Comparison of ENCODE assay signal across 16 cellular contexts in genomic region chr22:37062657-37063381, GRCh38. TPM values are rescaled to one million over a fixed set of nuclear protein-coding genes. Genes with fewer than 3 reads are reported as not detected.
DNase-seq lines count a peak whose midpoint lies in the region; ATAC-seq, FAIRE-seq and TF ChIP-seq lines count a peak whose summit lies in the region.
"Had no signal": no experiment of that assay in that cellular context is flagged by ENCODE, and none has a peak within 500 bp of the region (broad histone marks: within the 10 kb centered on the region; RNA-seq: fewer than 3 reads in every experiment).

No MANE protein-coding gene starts in this region.

- no peak overlapping the region for H2BK20ac ChIP-seq in H1 (ENCODE audit: low read length)

- TF ChIP-seq CTCF in Caco-2 (IDR thresholded peaks at IDR 0.05; ENCODE audit: insufficient read depth in 1 of 2, low read depth in 1 of 2, low read length in 1 of 2, severe bottlenecking in 1 of 2, unreplicated experiment in 1 of 2) (no peak), H1 (IDR thresholded peaks at IDR 0.05; ENCODE audit: control extremely low read depth in 1 of 3, insufficient read depth in 1 of 3, low read depth in 1 of 3, low read length in 3 of 3) (no peak)

- TF ChIP-seq RAD21 in H1 (IDR thresholded peaks at IDR 0.05 in 1 of 2, conservative IDR thresholded peaks at IDR 0.05 in 1 of 2; ENCODE audit: low read depth in 2 of 2, low read length in 2 of 2) = no peak

- peaks cover 0 to 8% of the 10 kb centered on the region in 2 experiments for H4K20me1 ChIP-seq in H1 (replicated peaks in 1 of 2; ENCODE audit: control insufficient read depth in 1 of 2, insufficient read depth in 2 of 2, low read length in 2 of 2)

- no peak overlapping the region for H3K9ac ChIP-seq in H1 (replicated peaks in 1 of 4; ENCODE audit: extremely low read depth in 1 of 4, low read depth in 3 of 4, low read length in 3 of 4)
- H3K9ac ChIP-seq in mesendoderm (ENCODE audit: low read length) = no peak overlapping the region

- H3K36me3 ChIP-seq in Caco-2 (ENCODE audit: control insufficient read depth, insufficient read depth, low read length) (no peaks in the 10 kb centered on the region), H1 (ENCODE audit: control insufficient read depth in 2 of 4, insufficient read depth in 4 of 4, low read length in 3 of 4) (peaks cover 0 to 4% (median under 1%) of the 10 kb centered on the region in 4 experiments; a peak in 3 of 8 replicates), mesendoderm (ENCODE audit: control insufficient read depth, insufficient read depth, low read length) (no peaks in the 10 kb centered on the region)
- H3K36me3 ChIP-seq: BE2C, HAP-1 had no signal

- H3K23ac ChIP-seq in H1 (ENCODE audit: insufficient read length) (no peak overlapping the region), mesendoderm (ENCODE audit: low read length) (no peak overlapping the region)

- CTCF ChIA-PET in Caco-2 (lab: Charles Lee) (no interaction called here), H1 (lab: Charles Lee; ENCODE audit: partially characterized antibody) (interaction anchor here (0.6 to 2.1 kb wide), 4 partner anchors 9 to 367 kb away, joined by 3 to 6 read pairs (median 4); no protein-coding TSS in a partner anchor)

- TF ChIP-seq EP300 in H1 (IDR thresholded peaks at IDR 0.05; ENCODE audit: borderline replicate concordance in 1 of 2, low read depth in 2 of 2, low read length in 2 of 2) = no peak

- no peak for ATAC-seq in HG02610 (IDR thresholded peaks at IDR 0.05; ENCODE audit: unreplicated experiment)
- ATAC-seq in naive thymus-derived CD8-positive, alpha-beta T cell = no peak

- 68% methylated on average over 9 of the region's 17 CpGs; no CpG with 5 or more reads in 1 of the 2 experiments for WGBS in H1 (ENCODE audit: extremely low coverage in 1 of 2, insufficient coverage in 1 of 2, insufficient read length in 1 of 2, insufficient replicate concordance in 2 of 2, low coverage in 1 of 2, low lambda C conversion rate in 2 of 2, missing lambda C conversion rate in 1 of 2), 2 experiments
- no CpG with 5 or more reads among the region's 17 CpGs for WGBS in mesendoderm (ENCODE audit: extremely low coverage, insufficient coverage, low lambda C conversion rate)

- H3K27me3 Mint-ChIP-seq in Caco-2 (ENCODE audit: insufficient read depth, unreplicated experiment) = no peaks in the 10 kb centered on the region
- H3K27me3 Mint-ChIP-seq in naive thymus-derived CD8-positive, alpha-beta T cell = peaks cover 0 to 4% (median 3%) of the 10 kb centered on the region in 5 donors

- no peak overlapping the region for H4K91ac ChIP-seq in H1 (replicated peaks; ENCODE audit: insufficient read length, low read length)

- POLR2A ChIA-PET in Caco-2 (lab: Charles Lee) (no interaction called here), H1 (lab: Charles Lee; ENCODE audit: partially characterized antibody) (interaction anchor here (1.4 kb wide), 1 partner anchor 11 kb away, joined by 4 read pairs; the partner anchor contains the start of gene KCTD17)
- POLR2A ChIA-PET in naive thymus-derived CD8-positive, alpha-beta T cell (lab: Charles Lee) = no interaction called here

- no peaks in the 10 kb centered on the region for H3K36me3 Mint-ChIP-seq in Caco-2 (ENCODE audit: insufficient read depth, unreplicated experiment)
- H3K36me3 Mint-ChIP-seq in naive thymus-derived CD8-positive, alpha-beta T cell = peaks cover 0 to 7% (median 0%) of the 10 kb centered on the region in 3 donors

- no peaks in the 10 kb centered on the region; the same call in 1 of the 2 replicates for H3K23me2 ChIP-seq in H1 (ENCODE audit: low read depth, low read length)

- H3K14ac ChIP-seq in H1 (ENCODE audit: insufficient read length) = no peak overlapping the region

- H2BK120ac ChIP-seq in H1 (replicated peaks; ENCODE audit: low read depth, low read length) = no peak overlapping the region
- H2BK120ac ChIP-seq in mesendoderm (ENCODE audit: low read depth, low read length) = no peak overlapping the region

- peaks cover 6% of the 10 kb centered on the region; the same call in 1 of the 2 replicates for H3K4me1 ChIP-seq in Caco-2
- peaks cover 0 to 20% (median 12%) of the 10 kb centered on the region in 4 experiments; a peak in 6 of 7 replicates for H3K4me1 ChIP-seq in H1 (replicated peaks in 1 of 4; ENCODE audit: control insufficient read depth in 3 of 4, insufficient read depth in 4 of 4, low read length in 3 of 4)
- no peaks in the 10 kb centered on the region for H3K4me1 ChIP-seq in mesendoderm (ENCODE audit: control insufficient read depth, low read depth, low read length)
- H3K4me1 ChIP-seq: HAP-1 had no signal

- H2BK12ac ChIP-seq in H1 (ENCODE audit: low read depth, low read length) = no peak overlapping the region

- intact Hi-C loops in Caco-2 (cut with micrococcal nuclease; ENCODE audit: unreplicated experiment) = no loop called here

- H3K4me3 Mint-ChIP-seq in Caco-2 (ENCODE audit: unreplicated experiment) = no peak overlapping the region
- H3K4me3 Mint-ChIP-seq in naive thymus-derived CD8-positive, alpha-beta T cell = peak overlapping the region in 1 of 10 donors; percentile 20

- peak overlapping the region; percentile 28; the same call in 1 of the 2 replicates for H4K8ac ChIP-seq in H1 (ENCODE audit: extremely low read depth, insufficient read depth, low read length)
- H4K8ac ChIP-seq in mesendoderm (ENCODE audit: low read depth, low read length) = no peak overlapping the region

- no peak overlapping the region for H2AK5ac ChIP-seq in H1 (ENCODE audit: low read depth, low read length)
- no peak overlapping the region for H2AK5ac ChIP-seq in mesendoderm (ENCODE audit: low read length)

- H3K4me2 ChIP-seq in H1 (ENCODE audit: insufficient read depth in 1 of 2, low read depth in 2 of 2, low read length in 2 of 2) (peak overlapping the region in 1 of 2 experiments; percentile 29; a peak in 1 of 4 replicates), mesendoderm (ENCODE audit: low read length) (no peak overlapping the region)

- TSS peak; percentile 18 for BruUV-seq in Caco-2 (replicated peaks; lab: Mats Ljungman, UMichigan)

- H3K56ac ChIP-seq in H1 (replicated peaks; ENCODE audit: insufficient read length, low read depth, low read length) = no peak overlapping the region
- H3K56ac ChIP-seq in mesendoderm (ENCODE audit: low read length) = peak overlapping the region; percentile 5

- no peak overlapping the region for H3K18ac ChIP-seq in H1 (ENCODE audit: extremely low read depth, low read length)
- H3K18ac ChIP-seq in mesendoderm (ENCODE audit: low read length) = no peak overlapping the region

- no peak overlapping the region for H4K5ac ChIP-seq in H1 (ENCODE audit: insufficient read length, low read depth, low read length)
- no peak overlapping the region for H4K5ac ChIP-seq in mesendoderm (ENCODE audit: low read length)

- H3K27me3 ChIP-seq in Caco-2 (replicated peaks; ENCODE audit: control insufficient read depth, insufficient read depth, low read length) = no peaks in the 10 kb centered on the region
- H3K27me3 ChIP-seq in H1 (replicated peaks in 1 of 4; ENCODE audit: control insufficient read depth in 3 of 4, extremely low read depth in 1 of 4, insufficient read depth in 3 of 4, low read length in 3 of 4) = peaks cover 0 to 23% (median 17%) of the 10 kb centered on the region in 4 experiments; a peak in 6 of 7 replicates
- H3K27me3 ChIP-seq in mesendoderm (ENCODE audit: insufficient read depth, low read length, poor library complexity) = no peaks in the 10 kb centered on the region
- H3K27me3 ChIP-seq: Peyer's patch had no signal

- H3K4me1 Mint-ChIP-seq in Caco-2 (ENCODE audit: low read depth, unreplicated experiment) = no peaks in the 10 kb centered on the region
- H3K4me1 Mint-ChIP-seq in naive thymus-derived CD8-positive, alpha-beta T cell = peaks cover 6 to 32% (median 15%) of the 10 kb centered on the region in 4 donors

- H3K27ac ChIP-seq in H1 (ENCODE audit: low read depth, low read length) (no peak overlapping the region), mesendoderm (ENCODE audit: low read depth, low read length) (no peak overlapping the region)
- H3K27ac ChIP-seq: HL-60, Peyer's patch had no signal

- H2BK15ac ChIP-seq in H1 (ENCODE audit: low read length) = no peak overlapping the region
- H2BK15ac ChIP-seq in mesendoderm (replicated peaks; ENCODE audit: low read depth) = no peak overlapping the region

- no peak for TF ChIP-seq POLR2A in H1 (IDR thresholded peaks at IDR 0.05; ENCODE audit: control extremely low read depth in 1 of 2, low read depth in 2 of 2, low read length in 2 of 2)

- H2BK5ac ChIP-seq in H1 (ENCODE audit: low read depth, low read length) (no peak overlapping the region), mesendoderm (ENCODE audit: low read length) (no peak overlapping the region)

- no peak for DNase-seq in Caco-2
- peak; percentile 4 for DNase-seq in NCI-H1105 (lab: John Stamatoyannopoulos, UW)
- DNase-seq in H1 (ENCODE audit: low read depth in 1 of 2, low spot score in 2 of 2) = no peak
- DNase-seq in mesendoderm = no peak
- DNase-seq in naive thymus-derived CD8-positive, alpha-beta T cell = no peak
- DNase-seq in GOT3 (lab: John Stamatoyannopoulos, UW) = no peak
- DNase-seq: EL, KBM-7, NCI-H446, NCI-H82, Peyer's patch had no signal

- no peak overlapping the region for H3K27ac Mint-ChIP-seq in Caco-2 (ENCODE audit: unreplicated experiment)
- peak overlapping the region in 2 of 10 donors; percentile 63 to 87 for H3K27ac Mint-ChIP-seq in naive thymus-derived CD8-positive, alpha-beta T cell

- H3K4me3 ChIP-seq in Caco-2 (ENCODE audit: low read depth, low read length) (no peak overlapping the region), H1 (ENCODE audit: extremely low read depth in 1 of 4, insufficient read depth in 2 of 4, low read depth in 3 of 4, low read length in 4 of 4) (no peak overlapping the region), mesendoderm (ENCODE audit: low read length) (no peak overlapping the region)
- H3K4me3 ChIP-seq: HAP-1, Peyer's patch had no signal

- H3K79me1 ChIP-seq in H1 (ENCODE audit: low read depth, low read length) (no peaks in the 10 kb centered on the region), mesendoderm (ENCODE audit: low read length) (no peaks in the 10 kb centered on the region)

- H3K4ac ChIP-seq in H1 (replicated peaks; ENCODE audit: insufficient read length, low read depth, low read length) (no peak overlapping the region), mesendoderm (ENCODE audit: low read depth, low read length) (no peak overlapping the region)

- H3K9me3 Mint-ChIP-seq in Caco-2 (ENCODE audit: unreplicated experiment) = no peaks in the 10 kb centered on the region
- H3K9me3 Mint-ChIP-seq in naive thymus-derived CD8-positive, alpha-beta T cell = no peaks in the 10 kb centered on the region

- H3K9me3 ChIP-seq in Caco-2 (no peaks in the 10 kb centered on the region), H1 (ENCODE audit: insufficient read depth in 2 of 2, low read depth in 1 of 2, low read length in 1 of 2) (no peaks in the 10 kb centered on the region)
- H3K9me3 ChIP-seq: BE2C, HAP-1, Peyer's patch had no signal

- no peak overlapping the region for H2AFZ ChIP-seq in H1 (ENCODE audit: low read length)

- FAIRE-seq in H1 (lab: Jason Lieb, UNC) = no peak

- no peaks in the 10 kb centered on the region for H3K79me2 ChIP-seq in H1 (ENCODE audit: control insufficient read depth in 1 of 2, insufficient read depth in 2 of 2, low read length in 2 of 2)
- H3K79me2 ChIP-seq in mesendoderm (ENCODE audit: control insufficient read depth, insufficient read depth, low read length) = no peaks in the 10 kb centered on the region

RNA-seq across cellular contexts. Expression of gene KCTD17, which starts 11.3 kb away (rescaled TPM):
- 17.2 and 19.8 TPM in 2 replicates for total RNA-seq in Caco-2 (2022)
- 35.8 and 39.4 TPM in 2 replicates for total RNA-seq in H1 (2021; fragmentation: NEBNext Ultra II Directional; extraction: Animal tissue kit (Norgen Biotek cat#: 25700))
- polyA plus RNA-seq in H1 (2011; rRNA removed) = 44.0 and 69.0 TPM in 2 replicates
- 47.9 TPM for polyA plus RNA-seq in H1 (2011; cell fraction: cytosol; rRNA removed)
- 87.7 TPM for polyA plus RNA-seq in H1 (2011; cell fraction: nucleus; rRNA removed)
- 24.9 to 38.8 TPM (median 38.0 TPM) in 4 replicates for polyA plus RNA-seq in H1 (2012, experiment 1 of 2)
- polyA plus RNA-seq in H1 (2012, experiment 2 of 2) = 36.2 TPM
- polyA plus RNA-seq in H1 (2013, experiment 1 of 2) = 21.4 TPM
- polyA plus RNA-seq in H1 (2013, experiment 2 of 2) = 23.8 TPM
- polyA minus RNA-seq in H1 (2011; rRNA and poly(A)+ RNA removed) = 22.1 and 45.1 TPM in 2 replicates
- 20.6 TPM for polyA minus RNA-seq in H1 (2011; cell fraction: cytosol; rRNA and poly(A)+ RNA removed)
- 27.7 TPM for polyA minus RNA-seq in H1 (2011; cell fraction: nucleus; rRNA and poly(A)+ RNA removed)
- polyA plus RNA-seq in mesendoderm (2013, experiment 1 of 2) = 13.9 TPM
- 13.1 TPM for polyA plus RNA-seq in mesendoderm (2013, experiment 2 of 2)
- 10 to 100 TPM; 26.1 to 26.6 TPM for total RNA-seq in naive thymus-derived CD8-positive, alpha-beta T cell
- polyA plus RNA-seq in naive thymus-derived CD8-positive, alpha-beta T cell = 10 to 100 TPM in 2 of 3 donors, 1 to 10 TPM in 1; 9.1 to 12.1 (median 10.3) TPM

RNA-seq across cellular contexts. Expression of gene MPST, which starts 43.3 kb away (rescaled TPM):
- total RNA-seq in Caco-2 (2022) = 81.8 and 83.7 TPM in 2 replicates
- total RNA-seq in H1 (2021; fragmentation: NEBNext Ultra II Directional; extraction: Animal tissue kit (Norgen Biotek cat#: 25700)) = 86.0 and 89.9 TPM in 2 replicates
- polyA plus RNA-seq in H1 (2011; rRNA removed) = 124 and 229 TPM in 2 replicates
- polyA plus RNA-seq in H1 (2011; cell fraction: cytosol; rRNA removed) = 146 TPM
- polyA plus RNA-seq in H1 (2011; cell fraction: nucleus; rRNA removed) = 185 TPM
- polyA plus RNA-seq in H1 (2012, experiment 1 of 2) = 52.9 to 98.2 TPM (median 88.2 TPM) in 4 replicates
- 88.4 TPM for polyA plus RNA-seq in H1 (2012, experiment 2 of 2)
- 83.0 TPM for polyA plus RNA-seq in H1 (2013, experiment 1 of 2)
- polyA plus RNA-seq in H1 (2013, experiment 2 of 2) = 81.8 TPM
- 13.0 and 20.1 TPM in 2 replicates for polyA minus RNA-seq in H1 (2011; rRNA and poly(A)+ RNA removed)
- polyA minus RNA-seq in H1 (2011; cell fraction: cytosol; rRNA and poly(A)+ RNA removed) = 66.1 TPM
- polyA minus RNA-seq in H1 (2011; cell fraction: nucleus; rRNA and poly(A)+ RNA removed) = 39.9 TPM
- polyA plus RNA-seq in mesendoderm (2013, experiment 1 of 2) = 57.1 TPM
- 58.0 TPM for polyA plus RNA-seq in mesendoderm (2013, experiment 2 of 2)
- 1 to 10 TPM; 1.1 to 1.5 TPM for total RNA-seq in naive thymus-derived CD8-positive, alpha-beta T cell
- 1 to 10 TPM in 2 of 3 donors, under 1 TPM in 1; 0.34 to 9.7 (median 1.8) TPM for polyA plus RNA-seq in naive thymus-derived CD8-positive, alpha-beta T cell

RNA-seq across cellular contexts. Expression of gene TST, which starts 43.6 kb away (rescaled TPM):
- total RNA-seq in Caco-2 (2022) = 37.0 and 44.9 TPM in 2 replicates
- 22.6 and 23.6 TPM in 2 replicates for total RNA-seq in H1 (2021; fragmentation: NEBNext Ultra II Directional; extraction: Animal tissue kit (Norgen Biotek cat#: 25700))
- 61.6 and 82.8 TPM in 2 replicates for polyA plus RNA-seq in H1 (2011; rRNA removed)
- polyA plus RNA-seq in H1 (2011; cell fraction: cytosol; rRNA removed) = 53.6 TPM
- polyA plus RNA-seq in H1 (2011; cell fraction: nucleus; rRNA removed) = 57.3 TPM
- polyA plus RNA-seq in H1 (2012, experiment 1 of 2) = 20.0 to 33.4 TPM (median 31.7 TPM) in 4 replicates
- polyA plus RNA-seq in H1 (2012, experiment 2 of 2) = 46.9 TPM
- 21.6 TPM for polyA plus RNA-seq in H1 (2013, experiment 1 of 2)
- 21.2 TPM for polyA plus RNA-seq in H1 (2013, experiment 2 of 2)
- 15.3 and 16.1 TPM in 2 replicates for polyA minus RNA-seq in H1 (2011; rRNA and poly(A)+ RNA removed)
- 15.0 TPM for polyA minus RNA-seq in H1 (2011; cell fraction: cytosol; rRNA and poly(A)+ RNA removed)
- 24.1 TPM for polyA minus RNA-seq in H1 (2011; cell fraction: nucleus; rRNA and poly(A)+ RNA removed)
- 13.0 TPM for polyA plus RNA-seq in mesendoderm (2013, experiment 1 of 2)
- 11.7 TPM for polyA plus RNA-seq in mesendoderm (2013, experiment 2 of 2)
- not detected for total RNA-seq in naive thymus-derived CD8-positive, alpha-beta T cell
- polyA plus RNA-seq in naive thymus-derived CD8-positive, alpha-beta T cell = 1 to 10 TPM in 1 of 3 donors, not detected in 2; 1.5 TPM

RNA-seq across cellular contexts. Expression of gene TMPRSS6, which starts 46.7 kb away (rescaled TPM):
- total RNA-seq in Caco-2 (2022) = 1.5 and 1.6 TPM in 2 replicates
- not detected in 2 replicates for total RNA-seq in H1 (2021; fragmentation: NEBNext Ultra II Directional; extraction: Animal tissue kit (Norgen Biotek cat#: 25700))
- 0.02 and 0.05 TPM in 2 replicates for polyA plus RNA-seq in H1 (2011; rRNA removed)
- 0.06 TPM for polyA plus RNA-seq in H1 (2011; cell fraction: cytosol; rRNA removed)
- 0.19 TPM for polyA plus RNA-seq in H1 (2011; cell fraction: nucleus; rRNA removed)
- polyA plus RNA-seq in H1 (2012, experiment 1 of 2) = 0.13 to 0.27 TPM (median 0.19 TPM) in 4 replicates
- polyA plus RNA-seq in H1 (2012, experiment 2 of 2) = 0.09 TPM
- polyA plus RNA-seq in H1 (2013, experiment 1 of 2) = 0.02 TPM
- 0.02 TPM for polyA plus RNA-seq in H1 (2013, experiment 2 of 2)
- not detected in 2 replicates for polyA minus RNA-seq in H1 (2011; rRNA and poly(A)+ RNA removed)
- not detected for polyA minus RNA-seq in H1 (2011; cell fraction: cytosol; rRNA and poly(A)+ RNA removed)
- not detected for polyA minus RNA-seq in H1 (2011; cell fraction: nucleus; rRNA and poly(A)+ RNA removed)
- polyA plus RNA-seq in mesendoderm (2013, experiment 1 of 2) = 0.03 TPM
- not detected for polyA plus RNA-seq in mesendoderm (2013, experiment 2 of 2)
- total RNA-seq in naive thymus-derived CD8-positive, alpha-beta T cell = under 1 TPM; 0.27 to 0.36 TPM
- under 1 TPM; 0.05 to 0.09 (median 0.06) TPM for polyA plus RNA-seq in naive thymus-derived CD8-positive, alpha-beta T cell
- polyA plus RNA-seq: AG04450 had no signal

Comparison
In these comparisons a context has a peak if more than half of its experiments do, and no peak if none do; other contexts are left out.
1. RNA of gene MPST, which starts 43.3 kb away (total RNA-seq): 86.0 to 89.9 TPM in H1 and 81.8 to 83.7 TPM in Caco-2; 1.1 to 1.5 TPM in naive thymus-derived CD8-positive, alpha-beta T cell; every median in the first group is over 10 times any median in the second.
2. RNA of gene TST, which starts 43.6 kb away (total RNA-seq): 37.0 to 44.9 TPM in Caco-2 and 22.6 to 23.6 TPM in H1; not detected in naive thymus-derived CD8-positive, alpha-beta T cell; every median in the first group is over 10 times any median in the second.